26 cellular contexts compared by ENCODE assay signal in genomic region chr18:473687-474265, GRCh38. TPM values are rescaled to one million over a fixed set of nuclear protein-coding genes. Genes with fewer than 3 reads are reported as not detected.
DNase-seq lines count a peak whose midpoint lies in the region; ATAC-seq, FAIRE-seq and TF ChIP-seq lines count a peak whose summit lies in the region.
"Had no signal": no experiment of that assay in that cellular context is flagged by ENCODE, and none has a peak within 500 bp of the region (broad histone marks: within the 10 kb centered on the region; RNA-seq: fewer than 3 reads in every experiment).

No MANE protein-coding gene starts in this region.

- H4K91ac ChIP-seq in IMR-90 (ENCODE audit: insufficient read depth, low read depth, low read length): 0 out of 2 replicates have a peak overlapping the region, but pooled peaks have one; percentile 60

- ATAC-seq in IMR-90 (ENCODE audit: low read depth) (no peak), GM21447 (IDR thresholded peaks at IDR 0.05; ENCODE audit: unreplicated experiment) (no peak)

- TF ChIP-seq CTCF in IMR-90 (conservative IDR thresholded peaks at IDR 0.05; ENCODE audit: low read depth, low read length) (no peak), astrocyte (IDR thresholded peaks at IDR 0.05; ENCODE audit: insufficient read depth, low read depth, low read length) (no peak), fibroblast of the aortic adventitia (IDR thresholded peaks at IDR 0.05; ENCODE audit: insufficient read depth, low read length) (no peak), osteocyte (IDR thresholded peaks at IDR 0.05) (no peak)

- H3K36me3 ChIP-seq in IMR-90 (ENCODE audit: control insufficient read depth, insufficient read depth, low read length) (no peaks in the 10 kb centered on the region), astrocyte (ENCODE audit: insufficient read depth, low read length) (no peaks in the 10 kb centered on the region)

- peak overlapping the region; percentile 85 for H3K4ac ChIP-seq in IMR-90 (ENCODE audit: low read depth, low read length)

- no TSS peak for BruUV-seq in IMR-90 (replicated peaks; lab: Mats Ljungman, UMichigan)

- H3K4me1 Mint-ChIP-seq in astrocyte (ENCODE audit: low read depth, unreplicated experiment) (peaks cover 45% of the 10 kb centered on the region), osteocyte (ENCODE audit: unreplicated experiment) (peaks cover 80% of the 10 kb centered on the region)
- H3K4me1 Mint-ChIP-seq: CD8-positive, alpha-beta memory T cell had no signal

- peak overlapping the region; percentile 92; the same call in 1 of the 2 replicates for H2BK20ac ChIP-seq in IMR-90 (ENCODE audit: low read depth, low read length)

- H2BK120ac ChIP-seq in IMR-90 (ENCODE audit: low read depth, low read length): peak overlapping the region; percentile 90

- no peaks in the 10 kb centered on the region for H3K9me3 Mint-ChIP-seq in astrocyte (ENCODE audit: unreplicated experiment)
- no peaks in the 10 kb centered on the region for H3K9me3 Mint-ChIP-seq in osteocyte (ENCODE audit: unreplicated experiment)
- H3K9me3 Mint-ChIP-seq: CD8-positive, alpha-beta memory T cell; H9 had no signal

- in situ Hi-C loops in IMR-90 (cut with MboI; ENCODE audit: low sequenced_read_pairs): no loop called here
- in situ Hi-C loops in KBM-7 (cut with MboI; ENCODE audit: low pct_unique_long_range_greater_than_20kb, low sequenced_read_pairs): no loop called here

- no peak overlapping the region for H2AK5ac ChIP-seq in IMR-90 (ENCODE audit: low read depth, low read length)

- no peaks in the 10 kb centered on the region for H3K79me2 ChIP-seq in astrocyte (ENCODE audit: insufficient read depth, low read length)

- no peak overlapping the region for H3K4me3 ChIP-seq in IMR-90 (ENCODE audit: insufficient read depth, low read depth, low read length)
- H3K4me3 ChIP-seq in astrocyte (ENCODE audit: insufficient read depth, low read depth, low read length): no peak overlapping the region
- H3K4me3 ChIP-seq in fibroblast of the aortic adventitia (ENCODE audit: low read depth, low read length): no peak overlapping the region
- H3K4me3 ChIP-seq: BLaER1 treated with 17β-estradiol and CSF1 and Interleukin-3, amounts not matched to agents 10 nM and 100 nM; MG63 had no signal

- DNase-seq in IMR-90: no peak
- no peak for DNase-seq in astrocyte (ENCODE audit: low read depth)
- peak; percentile 70 for DNase-seq in fibroblast of the aortic adventitia (ENCODE audit: low read depth)
- no peak for DNase-seq in osteocyte (ENCODE audit: extremely low spot score, unreplicated experiment)
- no peak for DNase-seq in NOMO-1 treated with dmso at 0.1 percent for 144 hours (lab: John Stamatoyannopoulos, UW; ENCODE audit: unreplicated experiment)
- no peak for DNase-seq in substantia nigra (lab: John Stamatoyannopoulos, UW)
- DNase-seq in KBM-7: no peak
- DNase-seq: CD8-positive, alpha-beta memory T cell; DMS53; EL; H9; Karpas-422; NCI-H1092; NCI-H1436 treated with DMSO at 0.1 percent for 48 hours; NCI-H2029; NCI-H2171; Right ventricle myocardium superior; SK-N-SH had no signal

- no peak for TF ChIP-seq POLR2A in IMR-90 (IDR thresholded peaks at IDR 0.05; ENCODE audit: low read depth, low read length)

- H3K27me3 Mint-ChIP-seq in astrocyte (ENCODE audit: low read depth, unreplicated experiment) (no peaks in the 10 kb centered on the region), osteocyte (ENCODE audit: unreplicated experiment) (no peaks in the 10 kb centered on the region)

- H4K8ac ChIP-seq in IMR-90 (ENCODE audit: low read depth in 2 of 2, low read length in 2 of 2): 0 out of 4 replicates have a peak overlapping the region, but pooled peaks of 1 of the 2 experiments have one; percentile 21

- H3K4me3 Mint-ChIP-seq in astrocyte (ENCODE audit: unreplicated experiment) (no peak overlapping the region), osteocyte (ENCODE audit: unreplicated experiment) (no peak overlapping the region)
- H3K4me3 Mint-ChIP-seq: CD8-positive, alpha-beta memory T cell; H9 had no signal

- H4K20me1 ChIP-seq in IMR-90 (ENCODE audit: insufficient read depth, low read length) (no peaks in the 10 kb centered on the region), astrocyte (ENCODE audit: insufficient read depth, low read length) (no peaks in the 10 kb centered on the region)
- H4K20me1 ChIP-seq: BLaER1 treated with 17β-estradiol and CSF1 and Interleukin-3, amounts not matched to agents 10 nM and 100 nM had no signal

- FAIRE-seq in astrocyte (lab: Jason Lieb, UNC): no peak
- FAIRE-seq: GM12891, RCC 7860 had no signal

- H3K27ac Mint-ChIP-seq in astrocyte (ENCODE audit: unreplicated experiment) (peak overlapping the region; percentile 27), osteocyte (ENCODE audit: unreplicated experiment) (peak overlapping the region; percentile 58)
- H3K27ac Mint-ChIP-seq: CD8-positive, alpha-beta memory T cell had no signal

- no peak overlapping the region for H3K23ac ChIP-seq in IMR-90 (ENCODE audit: low read depth, low read length)

- intact Hi-C loops in IMR-90 (cut with micrococcal nuclease): no loop called here

- H2AFZ ChIP-seq in IMR-90 (replicated peaks; ENCODE audit: low read length, poor library complexity): no peak overlapping the region
- H2AFZ ChIP-seq in astrocyte (ENCODE audit: low read depth, low read length): no peak overlapping the region

- H2BK5ac ChIP-seq in IMR-90 (ENCODE audit: low read depth, low read length, poor library complexity, severe bottlenecking): no peak overlapping the region

- H3K79me1 ChIP-seq in IMR-90 (ENCODE audit: low read depth in 1 of 2, low read length in 2 of 2): no peaks in the 10 kb centered on the region

- POLR2A ChIA-PET in IMR-90 (lab: Charles Lee; ENCODE audit: unreplicated experiment): no interaction called here

- H3K27ac ChIP-seq in IMR-90 (ENCODE audit: insufficient read depth, low read length): no peak overlapping the region
- no peak overlapping the region for H3K27ac ChIP-seq in astrocyte (ENCODE audit: low read depth, low read length)
- H3K27ac ChIP-seq in substantia nigra (ENCODE audit: low read depth, low read length, poor library complexity, severe bottlenecking): no peak overlapping the region
- H3K27ac ChIP-seq: HL-60 had no signal

- H3K14ac ChIP-seq in IMR-90 (replicated peaks; ENCODE audit: low read depth, low read length): no peak overlapping the region

- H3K36me3 Mint-ChIP-seq in astrocyte (ENCODE audit: low read depth, unreplicated experiment) (peaks cover 3% of the 10 kb centered on the region), osteocyte (ENCODE audit: unreplicated experiment) (peaks cover 10% of the 10 kb centered on the region)
- H3K36me3 Mint-ChIP-seq: CD8-positive, alpha-beta memory T cell had no signal

- no peak overlapping the region for H4K5ac ChIP-seq in IMR-90 (ENCODE audit: low read depth, low read length)

- H2AK9ac ChIP-seq in IMR-90 (replicated peaks; ENCODE audit: low read depth, low read length, poor library complexity): no peak overlapping the region

- H3K27me3 ChIP-seq in IMR-90 (ENCODE audit: control insufficient read depth, insufficient read depth, low read length) (no peaks in the 10 kb centered on the region), astrocyte (ENCODE audit: insufficient read depth, low read length) (no peaks in the 10 kb centered on the region)
- H3K27me3 ChIP-seq: BLaER1 treated with 17β-estradiol and CSF1 and Interleukin-3, amounts not matched to agents 10 nM and 100 nM; MG63 had no signal

- dilution Hi-C loops in IMR-90 (cut with HindIII; ENCODE audit: low sequenced_read_pairs, unreplicated experiment): no loop called here

- no CpG with 5 or more reads among the region's 1 CpG for WGBS in IMR-90 (ENCODE audit: extremely low coverage in 2 of 2, insufficient read length in 1 of 2), 2 experiments

- H3K4me1 ChIP-seq in IMR-90 (ENCODE audit: control insufficient read depth, insufficient read depth, low read length): peaks cover 16% of the 10 kb centered on the region
- peaks cover 28% of the 10 kb centered on the region for H3K4me1 ChIP-seq in astrocyte (ENCODE audit: insufficient read depth, low read length)

- H2BK15ac ChIP-seq in IMR-90 (ENCODE audit: low read depth, low read length): peak overlapping the region; percentile 99; the same call in 1 of the 3 replicates

- H3K9me1 ChIP-seq in IMR-90 (ENCODE audit: insufficient read depth, low read length): peaks cover 16% of the 10 kb centered on the region

- H3K9ac ChIP-seq in IMR-90 (ENCODE audit: low read depth, low read length) (no peak overlapping the region), astrocyte (ENCODE audit: low read length) (no peak overlapping the region)
- H3K9ac ChIP-seq: BLaER1 treated with 17β-estradiol and CSF1 and Interleukin-3, amounts not matched to agents 10 nM and 100 nM; SK-N-SH had no signal

- no peak for TF ChIP-seq RAD21 in IMR-90 (IDR thresholded peaks at IDR 0.05; ENCODE audit: low read length)

- H3K9me3 ChIP-seq in IMR-90 (ENCODE audit: control insufficient read depth, insufficient read depth, low read length): no peaks in the 10 kb centered on the region
- no peaks in the 10 kb centered on the region for H3K9me3 ChIP-seq in astrocyte (ENCODE audit: insufficient read depth, low read depth, low read length)
- H3K9me3 ChIP-seq: BLaER1 treated with 17β-estradiol and CSF1 and Interleukin-3, amounts not matched to agents 10 nM and 100 nM; MG63; SK-N-SH had no signal

- H3K18ac ChIP-seq in IMR-90 (ENCODE audit: low read depth, low read length): no peak overlapping the region

- H3K4me2 ChIP-seq in IMR-90 (ENCODE audit: low read depth, low read length) (no peak overlapping the region), astrocyte (ENCODE audit: low read length) (no peak overlapping the region)
- H3K4me2 ChIP-seq: SK-N-SH had no signal

- CTCF ChIA-PET in IMR-90 (lab: Yijun Ruan, JAX): no interaction called here

- no peak overlapping the region for H3K56ac ChIP-seq in IMR-90 (ENCODE audit: extremely low read depth, insufficient read depth, low read length)

TF ChIP-seq in IMR-90, 13 proteins besides CTCF, POLR2A, EP300 and RAD21 (continues in another document):
- TF ChIP-seq ELK1 (IDR thresholded peaks at IDR 0.05; ENCODE audit: borderline replicate concordance, low read depth, low read length) (no peak), CEBPB (IDR thresholded peaks at IDR 0.05; ENCODE audit: low read depth, low read length) (peak; percentile 19; the same call in 1 of the 2 replicates)

RNA-seq across cellular contexts. Expression of gene COLEC12, which starts 26.7 kb away (rescaled TPM):
- total RNA-seq in IMR-90 (2012; rRNA removed) (1.7 and 2.3 TPM in 2 replicates), astrocyte (11.6 and 13.2 TPM in 2 replicates), fibroblast of the aortic adventitia (ENCODE audit: low replicate concordance) (63.9 and 109 TPM in 2 replicates), osteocyte (113 and 120 TPM in 2 replicates)
- polyA plus RNA-seq in IMR-90 (2012; rRNA removed): 0.83 and 1.0 TPM in 2 replicates
- polyA plus RNA-seq in IMR-90 (2012; cell fraction: cytosol; rRNA removed): 0.35 and 0.63 TPM in 2 replicates
- polyA plus RNA-seq in IMR-90 (2012; cell fraction: nucleus; rRNA removed; ENCODE audit: low replicate concordance): 0.21 and 0.54 TPM in 2 replicates
- total RNA-seq: HT1080, OCI-LY7 had no signal
- polyA plus RNA-seq: CD8-positive, alpha-beta memory T cell had no signal
